ENCODE assay signal across 9 cellular contexts in the genomic region with DNA sequence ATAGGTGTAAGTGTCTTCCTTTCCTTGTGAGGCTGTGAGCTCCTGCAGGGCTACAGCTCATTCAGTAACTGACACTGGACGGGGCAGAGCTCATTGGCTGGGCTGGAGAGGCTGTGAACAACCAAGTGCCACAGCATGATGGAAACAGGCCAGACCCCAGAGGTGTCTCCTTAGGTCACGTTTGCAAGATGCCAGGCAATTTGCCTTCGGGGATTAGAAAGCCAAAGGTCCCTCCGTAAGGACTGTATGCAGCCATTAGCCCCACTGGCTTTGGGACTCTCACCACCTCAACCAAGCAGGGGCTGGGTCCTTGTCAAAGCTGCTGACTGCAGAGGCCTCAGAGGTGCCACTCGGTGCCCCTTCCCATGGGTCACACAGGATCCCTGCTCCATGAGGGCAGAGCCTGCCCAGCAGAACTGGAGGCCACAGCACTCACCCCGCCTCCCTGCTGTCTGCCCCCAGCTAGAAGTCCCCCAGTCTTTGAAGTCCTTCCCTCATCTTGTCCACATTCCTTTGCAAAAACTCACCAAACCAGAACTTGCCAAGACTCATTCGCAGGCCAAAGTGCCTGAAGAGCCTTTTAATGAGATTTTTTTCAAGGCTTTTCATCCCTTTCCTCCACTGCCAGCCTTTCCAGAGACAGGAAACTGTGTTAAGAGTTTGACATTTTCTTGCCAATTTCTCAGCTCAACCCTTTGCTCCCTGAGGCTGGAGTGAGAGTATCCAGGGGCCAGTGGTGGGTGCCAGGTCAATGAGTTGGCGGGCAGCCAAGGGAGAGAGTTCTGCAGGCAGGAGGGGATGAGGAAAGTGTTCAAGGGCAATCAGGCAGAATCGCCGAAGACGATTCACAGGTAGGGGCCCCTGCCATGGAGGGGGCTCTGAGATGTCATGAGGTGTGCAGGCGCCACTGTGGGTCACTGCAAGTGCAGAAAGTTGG. TPM values are rescaled to one million over a fixed set of nuclear protein-coding genes. Genes with fewer than 3 reads are reported as not detected.
DNase-seq lines count a peak whose midpoint lies in the region; ATAC-seq, FAIRE-seq and TF ChIP-seq lines count a peak whose summit lies in the region.
"Had no signal": no experiment of that assay in that cellular context is flagged by ENCODE, and none has a peak within 500 bp of the region (broad histone marks: within the 10 kb centered on the region; RNA-seq: fewer than 3 reads in every experiment).

No MANE protein-coding gene starts in this region.

- CTCF ChIA-PET in HEK293 (lab: Yijun Ruan, JAX): no interaction called here

- no peak overlapping the region for H3K27ac Mint-ChIP-seq in activated CD4-positive, alpha-beta T cell treated with anti-CD3 and anti-CD28 coated beads, Interleukin-2, amount 10 ng/mL, durations not matched to agents 24 days and 14 days
- no peak overlapping the region for H3K27ac Mint-ChIP-seq in natural killer cell treated with Interleukin-12 subunit alpha and Interleukin-12 subunit beta and Interleukin-15 and Interleukin-18, amount 100 ng/mL, for 72 hours

- no peaks in the 10 kb centered on the region for H3K4me1 ChIP-seq in HEK293 (ENCODE audit: control insufficient read depth, insufficient read depth, low read length)
- H3K4me1 ChIP-seq in breast epithelium: peaks cover 7 to 17% of the 10 kb centered on the region in 2 donors
- H3K4me1 ChIP-seq in kidney (ENCODE audit: control insufficient read depth in 1 of 2, insufficient read depth in 1 of 2, low read depth in 1 of 2, low read length in 2 of 2): peaks cover 34 to 38% of the 10 kb centered on the region in 2 donors
- H3K4me1 ChIP-seq in thoracic aorta (ENCODE audit: control insufficient read depth in 1 of 2, low read depth in 2 of 2): peaks cover 36 to 63% of the 10 kb centered on the region in 2 donors

- no peak overlapping the region for H3K4me3 Mint-ChIP-seq in activated CD4-positive, alpha-beta T cell treated with anti-CD3 and anti-CD28 coated beads, Interleukin-2, amount 10 ng/mL, durations not matched to agents 24 days and 14 days
- H3K4me3 Mint-ChIP-seq in natural killer cell treated with Interleukin-12 subunit alpha and Interleukin-12 subunit beta and Interleukin-15 and Interleukin-18, amount 100 ng/mL, for 72 hours: no peak overlapping the region

- ATAC-seq in thoracic aorta (ENCODE audit: insufficient number of reproducible peaks, low FRiP score, low read depth): peak; percentile 32
- ATAC-seq in natural killer cell treated with Interleukin-12 subunit alpha and Interleukin-12 subunit beta and Interleukin-15 and Interleukin-18, amount 100 ng/mL, for 72 hours: no peak

- H3K9ac ChIP-seq in kidney (ENCODE audit: low read length in 2 of 2): no peak overlapping the region

- H3K4me3 ChIP-seq in HEK293 (ENCODE audit: low read depth, low read length) (no peak overlapping the region), breast epithelium (no peak overlapping the region), kidney (ENCODE audit: low read length in 2 of 2) (no peak overlapping the region), thoracic aorta (no peak overlapping the region)

- no peak for TF ChIP-seq CTCF in HEK293 (tag by site-specific recombination; IDR thresholded peaks at IDR 0.05)
- TF ChIP-seq CTCF in breast epithelium (IDR thresholded peaks at IDR 0.05): no peak
- TF ChIP-seq CTCF in kidney (IDR thresholded peaks at IDR 0.05; ENCODE audit: borderline replicate concordance, extremely low read depth, insufficient read depth): no peak
- no peak for TF ChIP-seq CTCF in thoracic aorta (IDR thresholded peaks at IDR 0.05)

- no peaks in the 10 kb centered on the region for H3K9me3 Mint-ChIP-seq in activated CD4-positive, alpha-beta T cell treated with anti-CD3 and anti-CD28 coated beads, Interleukin-2, amount 10 ng/mL, durations not matched to agents 24 days and 14 days
- no peaks in the 10 kb centered on the region for H3K9me3 Mint-ChIP-seq in natural killer cell treated with Interleukin-12 subunit alpha and Interleukin-12 subunit beta and Interleukin-15 and Interleukin-18, amount 100 ng/mL, for 72 hours

- peak; percentile 25 for FAIRE-seq in kidney (lab: Jason Lieb, UNC)
- FAIRE-seq: HTR-8/SVneo had no signal

- no peaks in the 10 kb centered on the region for H3K4me1 Mint-ChIP-seq in activated CD4-positive, alpha-beta T cell treated with anti-CD3 and anti-CD28 coated beads, Interleukin-2, amount 10 ng/mL, durations not matched to agents 24 days and 14 days
- no peaks in the 10 kb centered on the region for H3K4me1 Mint-ChIP-seq in natural killer cell treated with Interleukin-12 subunit alpha and Interleukin-12 subunit beta and Interleukin-15 and Interleukin-18, amount 100 ng/mL, for 72 hours (ENCODE audit: low read depth in 2 of 2)

- H3K36me3 Mint-ChIP-seq in activated CD4-positive, alpha-beta T cell treated with anti-CD3 and anti-CD28 coated beads, Interleukin-2, amount 10 ng/mL, durations not matched to agents 24 days and 14 days (ENCODE audit: low read depth): no peaks in the 10 kb centered on the region
- no peaks in the 10 kb centered on the region for H3K36me3 Mint-ChIP-seq in natural killer cell treated with Interleukin-12 subunit alpha and Interleukin-12 subunit beta and Interleukin-15 and Interleukin-18, amount 100 ng/mL, for 72 hours

- POLR2A ChIA-PET in HEK293 (lab: Yijun Ruan, JAX): no interaction called here

- DNase-seq in breast epithelium (ENCODE audit: low spot score in 2 of 2) (peak in 1 of 2 donors; percentile 72), kidney (no peak), thoracic aorta (ENCODE audit: low spot score) (peak; percentile 26), germinal center (ENCODE audit: low spot score) (no peak), UCSD-AML1 (lab: John Stamatoyannopoulos, UW; ENCODE audit: unreplicated experiment) (no peak)
- no peak for DNase-seq in activated CD4-positive, alpha-beta T cell treated with anti-CD3 and anti-CD28 coated beads, Interleukin-2, amount 10 ng/mL, durations not matched to agents 24 days and 14 days
- no peak for DNase-seq in natural killer cell treated with Interleukin-12 subunit alpha and Interleukin-12 subunit beta and Interleukin-15 and Interleukin-18, amount 100 ng/mL, for 72 hours (ENCODE audit: low spot score)

- intact Hi-C loops in breast epithelium (cut with DNase I; ENCODE audit: low total_unique reads): no loop called here
- intact Hi-C loops in kidney (cut with DNase I): no loop called here
- intact Hi-C loops in activated CD4-positive, alpha-beta T cell treated with anti-CD3 and anti-CD28 coated beads, Interleukin-2, amount 10 ng/mL, durations not matched to agents 24 days and 14 days (cut with micrococcal nuclease): no loop called here

- H3K9me3 ChIP-seq in HEK293 (ENCODE audit: control insufficient read depth, insufficient read depth, low read depth, low read length) (no peaks in the 10 kb centered on the region), breast epithelium (no peaks in the 10 kb centered on the region), kidney (ENCODE audit: control insufficient read depth in 1 of 2, low read length in 2 of 2) (no peaks in the 10 kb centered on the region), thoracic aorta (no peaks in the 10 kb centered on the region)

- H3K27me3 Mint-ChIP-seq in activated CD4-positive, alpha-beta T cell treated with anti-CD3 and anti-CD28 coated beads, Interleukin-2, amount 10 ng/mL, durations not matched to agents 24 days and 14 days: no peaks in the 10 kb centered on the region
- no peaks in the 10 kb centered on the region for H3K27me3 Mint-ChIP-seq in natural killer cell treated with Interleukin-12 subunit alpha and Interleukin-12 subunit beta and Interleukin-15 and Interleukin-18, amount 100 ng/mL, for 72 hours

- no peak overlapping the region for H3K27ac ChIP-seq in HEK293 (ENCODE audit: extremely low read depth, low read depth, low read length)
- peak overlapping the region; percentile 36 to 72 for H3K27ac ChIP-seq in breast epithelium
- H3K27ac ChIP-seq in kidney (ENCODE audit: low read depth in 2 of 2, low read length in 2 of 2): peak overlapping the region; percentile 29 to 70
- H3K27ac ChIP-seq in thoracic aorta: peak overlapping the region; percentile 61 to 68

- no peak for TF ChIP-seq POLR2A in breast epithelium (IDR thresholded peaks at IDR 0.05)

- H3K36me3 ChIP-seq in HEK293 (ENCODE audit: control insufficient read depth in 2 of 2, insufficient read depth in 1 of 2, low read length in 2 of 2) (peaks cover 0 to 95% of the 10 kb centered on the region in 2 experiments; a peak in 1 of 3 replicates), breast epithelium (no peaks in the 10 kb centered on the region), kidney (ENCODE audit: control insufficient read depth in 1 of 2, insufficient read depth in 2 of 2, low read length in 2 of 2) (peaks cover 2 to 22% of the 10 kb centered on the region in 2 donors), thoracic aorta (no peaks in the 10 kb centered on the region)

- no peaks in the 10 kb centered on the region for H3K27me3 ChIP-seq in breast epithelium
- H3K27me3 ChIP-seq in thoracic aorta (replicated peaks; ENCODE audit: insufficient read depth): no peaks in the 10 kb centered on the region

TF ChIP-seq in HEK293, 187 proteins besides CTCF, POLR2A, EP300 and RAD21:
- TF ChIP-seq, protein P1, sequence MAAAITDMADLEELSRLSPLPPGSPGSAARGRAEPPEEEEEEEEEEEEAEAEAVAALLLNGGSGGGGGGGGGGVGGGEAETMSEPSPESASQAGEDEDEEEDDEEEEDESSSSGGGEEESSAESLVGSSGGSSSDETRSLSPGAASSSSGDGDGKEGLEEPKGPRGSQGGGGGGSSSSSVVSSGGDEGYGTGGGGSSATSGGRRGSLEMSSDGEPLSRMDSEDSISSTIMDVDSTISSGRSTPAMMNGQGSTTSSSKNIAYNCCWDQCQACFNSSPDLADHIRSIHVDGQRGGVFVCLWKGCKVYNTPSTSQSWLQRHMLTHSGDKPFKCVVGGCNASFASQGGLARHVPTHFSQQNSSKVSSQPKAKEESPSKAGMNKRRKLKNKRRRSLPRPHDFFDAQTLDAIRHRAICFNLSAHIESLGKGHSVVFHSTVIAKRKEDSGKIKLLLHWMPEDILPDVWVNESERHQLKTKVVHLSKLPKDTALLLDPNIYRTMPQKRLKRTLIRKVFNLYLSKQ (tag by site-specific recombination; IDR thresholded peaks at IDR 0.05; ENCODE audit: borderline replicate concordance): no peak
- TF ChIP-seq ZNF112 (tag by site-specific recombination; IDR thresholded peaks at IDR 0.05) (no peak), SCRT2 (tag by site-specific recombination; IDR thresholded peaks at IDR 0.05) (peak; percentile 27; the same call in 1 of the 2 replicates)

RNA-seq across cellular contexts. Expression of a gene that starts 39.7 kb away (rescaled TPM):
- total RNA-seq in breast epithelium (10 to 100 TPM; 22.5 to 43.7 (median 30.8) TPM), kidney (25.5 TPM), thoracic aorta (10 to 100 TPM; 29.9 to 39.1 TPM)
- 10.7 TPM for polyA plus RNA-seq in kidney (ENCODE audit: insufficient read depth, low read depth, low replicate concordance)
- 32.0 and 33.3 TPM in 2 replicates for total RNA-seq in activated CD4-positive, alpha-beta T cell treated with anti-CD3 and anti-CD28 coated beads, Interleukin-2, amount 10 ng/mL, durations not matched to agents 24 days and 14 days
- 10 to 100 TPM; 28.7 to 34.7 TPM for total RNA-seq in natural killer cell treated with Interleukin-12 subunit alpha and Interleukin-12 subunit beta and Interleukin-15 and Interleukin-18, amount 100 ng/mL, for 72 hours
